1 cellular context compared by ENCODE assay signal in the genomic region with DNA sequence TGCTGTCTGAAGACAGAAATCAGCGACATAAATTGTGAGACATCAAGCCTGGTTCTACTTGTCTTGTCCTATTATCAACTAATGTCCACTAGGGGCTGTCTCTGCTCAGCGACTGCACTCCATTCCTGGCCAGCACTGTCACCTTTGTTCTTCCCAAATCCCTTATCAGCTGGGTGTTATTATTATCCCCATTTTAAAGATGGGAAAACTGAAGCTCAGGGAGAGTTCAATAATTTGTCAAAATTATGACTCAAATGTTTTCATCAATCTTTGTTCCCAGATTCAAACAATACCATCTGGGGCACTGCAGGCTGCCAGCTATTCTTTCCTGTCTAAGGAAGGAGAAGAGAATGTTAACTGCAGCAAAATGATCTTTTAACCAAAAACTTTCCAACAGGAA.
TF ChIP-seq lines count a peak whose summit lies in the region.

No MANE protein-coding gene starts in this region.

TF ChIP-seq in H1, 55 proteins besides CTCF, POLR2A, EP300 and RAD21 (continued from another document):
- no peak for TF ChIP-seq SP1 (IDR thresholded peaks at IDR 0.05; ENCODE audit: low read depth, low read length)
- TF ChIP-seq, protein P1, sequence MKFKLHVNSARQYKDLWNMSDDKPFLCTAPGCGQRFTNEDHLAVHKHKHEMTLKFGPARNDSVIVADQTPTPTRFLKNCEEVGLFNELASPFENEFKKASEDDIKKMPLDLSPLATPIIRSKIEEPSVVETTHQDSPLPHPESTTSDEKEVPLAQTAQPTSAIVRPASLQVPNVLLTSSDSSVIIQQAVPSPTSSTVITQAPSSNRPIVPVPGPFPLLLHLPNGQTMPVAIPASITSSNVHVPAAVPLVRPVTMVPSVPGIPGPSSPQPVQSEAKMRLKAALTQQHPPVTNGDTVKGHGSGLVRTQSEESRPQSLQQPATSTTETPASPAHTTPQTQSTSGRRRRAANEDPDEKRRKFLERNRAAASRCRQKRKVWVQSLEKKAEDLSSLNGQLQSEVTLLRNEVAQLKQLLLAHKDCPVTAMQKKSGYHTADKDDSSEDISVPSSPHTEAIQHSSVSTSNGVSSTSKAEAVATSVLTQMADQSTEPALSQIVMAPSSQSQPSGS (IDR thresholded peaks at IDR 0.05; ENCODE audit: low read length), result no peak
- TF ChIP-seq KDM1A (IDR thresholded peaks at IDR 0.05; ENCODE audit: borderline replicate concordance, low read length), result peak; percentile 73; the same call in 1 of the 2 replicates
- no peak for TF ChIP-seq SRF (IDR thresholded peaks at IDR 0.05; ENCODE audit: low read depth, low read length)
- TF ChIP-seq TAF7 (optimal IDR thresholded peaks at IDR 0.05; ENCODE audit: borderline replicate concordance, low read depth, low read length), result no peak
- TF ChIP-seq SIX5 (IDR thresholded peaks at IDR 0.05; ENCODE audit: low read depth, low read length), result no peak
- no peak for TF ChIP-seq BRCA1 (IDR thresholded peaks at IDR 0.05; ENCODE audit: low read depth, low read length)
